Comparison of ENCODE assay signal across 18 cellular contexts in genomic region chr3:187507266-187507665, GRCh38.
"Had no signal": no experiment of that assay in that cellular context is flagged by ENCODE, and none has a peak within 500 bp of the region (broad histone marks: within the 10 kb centered on the region; RNA-seq: fewer than 3 reads in every experiment).

No MANE protein-coding gene starts in this region.

- H3K9me3 Mint-ChIP-seq: activated CD4-positive, alpha-beta T cell treated with anti-CD3 and anti-CD28 coated beads, Interleukin-2, amount 10 ng/mL, durations not matched to agents 7 days and 5 days; activated naive CD4-positive, alpha-beta T cell treated with anti-CD3 and anti-CD28 coated beads for 36 hours had no signal

- H3K4me3 ChIP-seq: thyroid gland, uterus had no signal

- H3K27ac Mint-ChIP-seq: activated CD4-positive, alpha-beta T cell treated with anti-CD3 and anti-CD28 coated beads, Interleukin-2, amount 10 ng/mL, durations not matched to agents 7 days and 5 days; activated naive CD4-positive, alpha-beta T cell treated with anti-CD3 and anti-CD28 coated beads for 36 hours; activated naive CD8-positive, alpha-beta T cell treated with anti-CD3 and anti-CD28 coated beads, Interleukin-2, amount 50 U/mL, for 24 hours; effector memory CD8-positive, alpha-beta T cell; nephron progenitor cell had no signal

- H3K4me1 Mint-ChIP-seq: activated CD4-positive, alpha-beta T cell treated with anti-CD3 and anti-CD28 coated beads, Interleukin-2, amount 10 ng/mL, durations not matched to agents 7 days and 5 days; activated naive CD8-positive, alpha-beta T cell treated with anti-CD3 and anti-CD28 coated beads, Interleukin-2, amount 50 U/mL, for 24 hours had no signal

- H3K4me3 Mint-ChIP-seq: activated CD4-positive, alpha-beta T cell treated with anti-CD3 and anti-CD28 coated beads, Interleukin-2, amount 10 ng/mL, durations not matched to agents 7 days and 5 days; activated naive CD4-positive, alpha-beta T cell treated with anti-CD3 and anti-CD28 coated beads for 36 hours; activated naive CD8-positive, alpha-beta T cell treated with anti-CD3 and anti-CD28 coated beads, Interleukin-2, amount 50 U/mL, for 24 hours; activated T-cell treated with anti-CD3 and anti-CD28 coated beads, Interleukin-2, amount 50 U/mL, for 4 hours; effector memory CD8-positive, alpha-beta T cell; nephron progenitor cell had no signal

- H3K9me3 ChIP-seq: thyroid gland, uterus had no signal

- H3K27ac ChIP-seq: thyroid gland, uterus had no signal

- DNase-seq: activated CD4-positive, alpha-beta T cell treated with anti-CD3 and anti-CD28 coated beads, Interleukin-2, amount 10 ng/mL, durations not matched to agents 7 days and 5 days; activated CD8-positive, alpha-beta memory T cell treated with anti-CD3 and anti-CD28 coated beads, Interleukin-2, amount 50 U/mL, for 4 hours; activated naive CD4-positive, alpha-beta T cell treated with anti-CD3 and anti-CD28 coated beads for 36 hours; activated naive CD8-positive, alpha-beta T cell treated with anti-CD3 and anti-CD28 coated beads, Interleukin-2, amount 50 U/mL, for 24 hours; activated T-cell treated with anti-CD3 and anti-CD28 coated beads, Interleukin-2, amount 50 U/mL, for 4 hours; aorta; effector memory CD8-positive, alpha-beta T cell; foreskin melanocyte; hypothalamus; islet precursor cell; midbrain; nephron progenitor cell; nucleus accumbens; posterior cingulate gyrus; stimulated activated CD8-positive, alpha-beta memory T cell treated with anti-CD3 and anti-CD28 coated beads, Interleukin-4, amount 100 ng/mL, for 48 hours; stimulated activated naive CD4-positive, alpha-beta T cell; thyroid gland; uterus had no signal

- ATAC-seq: activated naive CD8-positive, alpha-beta T cell treated with anti-CD3 and anti-CD28 coated beads, Interleukin-2, amount 50 U/mL, for 24 hours; activated T-cell treated with anti-CD3 and anti-CD28 coated beads, Interleukin-2, amount 50 U/mL, for 4 hours; effector memory CD8-positive, alpha-beta T cell had no signal

- H3K4me1 ChIP-seq: thyroid gland, uterus had no signal
